Comparison of ENCODE assay signal across 9 cellular contexts in genomic region chr1:167121375-167122120, GRCh38. TPM values are rescaled to one million over a fixed set of nuclear protein-coding genes. Genes with fewer than 3 reads are reported as not detected.
A peak's percentile ranks its signal among the peaks of the same experiment; 100 is the strongest.
DNase-seq lines count a peak whose midpoint lies in the region; ATAC-seq and TF ChIP-seq lines count a peak whose summit lies in the region.
"Had no signal": no experiment of that assay in that cellular context is flagged by ENCODE, and none has a peak within 500 bp of the region (broad histone marks: within the 10 kb centered on the region; RNA-seq: fewer than 3 reads in every experiment).

No MANE protein-coding gene starts in this region.

- H3K4me1 ChIP-seq in lower lobe of right lung = peaks cover 12% of the 10 kb centered on the region

- POLR2A ChIA-PET in WTC11 (lab: Charles Lee) = interaction anchor here (0.8 to 1.5 kb wide), 2 partner anchors 41 to 99 kb away, joined by 4 to 7 read pairs; partner anchors contain the start of gene POU2F1

- DNase-seq in HT-29 (ENCODE audit: low spot score) = peak; percentile 84
- DNase-seq in WTC11 (ENCODE audit: low spot score) = peak; percentile 58
- peak in 9 of 10 donors; percentile 40 to 87 (median 69) for DNase-seq in dorsolateral prefrontal cortex
- DNase-seq in lower lobe of right lung = peak; percentile 75
- no peak for DNase-seq in stimulated activated naive B cell treated with anti-CD40 and anti-IgM and Interleukin-4, amounts not matched to agents 10 μg/mL and 1 μg/mL and 100 μg/mL, for 72 hours
- DNase-seq in SHP77 treated with DMSO at 0.1 percent for 48 hours (lab: John Stamatoyannopoulos, UW) = no peak

- no peaks in the 10 kb centered on the region for H3K27me3 ChIP-seq in dorsolateral prefrontal cortex
- peaks cover 4% of the 10 kb centered on the region for H3K27me3 ChIP-seq in lower lobe of right lung (ENCODE audit: low read depth)

- H3K9me3 ChIP-seq in lower lobe of right lung = no peaks in the 10 kb centered on the region

- CTCF ChIA-PET in WTC11 (lab: Charles Lee) = interaction anchor here (0.6 to 2.2 kb wide), 6 partner anchors 29 to 1529 kb away, joined by 3 to 15 read pairs (median 3); partner anchors contain the start of gene POU2F1

- peak overlapping the region; percentile 12 to 73 (median 57) for H3K4me3 ChIP-seq in dorsolateral prefrontal cortex
- H3K4me3 ChIP-seq in lower lobe of right lung = peak overlapping the region; percentile 51

- H3K27ac ChIP-seq in dorsolateral prefrontal cortex = peak overlapping the region in 53 of 59 donors; percentile 7 to 88 (median 63)
- H3K27ac ChIP-seq in lower lobe of right lung = no peak overlapping the region

- ATAC-seq in WTC11 (peak; percentile 80), lower lobe of right lung (peak; percentile 79 to 83), HG02623 (IDR thresholded peaks at IDR 0.05; ENCODE audit: unreplicated experiment) (no peak), GM21619 (IDR thresholded peaks at IDR 0.05; ENCODE audit: unreplicated experiment) (no peak)
- ATAC-seq in stimulated activated naive B cell treated with anti-CD40 and anti-IgM and Interleukin-4, amounts not matched to agents 10 μg/mL and 1 μg/mL and 100 μg/mL, for 72 hours (replicated peaks) = peak; percentile 57 to 59

- peaks cover 13% of the 10 kb centered on the region for H3K27me3 Mint-ChIP-seq in WTC11 (ENCODE audit: low read depth)
- H3K27me3 Mint-ChIP-seq in stimulated activated naive B cell treated with anti-CD40 and anti-IgM and Interleukin-4, amounts not matched to agents 10 μg/mL and 1 μg/mL and 100 μg/mL, for 72 hours = peaks cover 44 to 48% of the 10 kb centered on the region in 2 donors

- H3K9me3 Mint-ChIP-seq in WTC11 = no peaks in the 10 kb centered on the region
- no peaks in the 10 kb centered on the region for H3K9me3 Mint-ChIP-seq in stimulated activated naive B cell treated with anti-CD40 and anti-IgM and Interleukin-4, amounts not matched to agents 10 μg/mL and 1 μg/mL and 100 μg/mL, for 72 hours

- peaks cover 50% of the 10 kb centered on the region for H3K4me1 Mint-ChIP-seq in WTC11
- peaks cover 2 to 12% of the 10 kb centered on the region in 2 donors for H3K4me1 Mint-ChIP-seq in stimulated activated naive B cell treated with anti-CD40 and anti-IgM and Interleukin-4, amounts not matched to agents 10 μg/mL and 1 μg/mL and 100 μg/mL, for 72 hours

- no peaks in the 10 kb centered on the region for H3K36me3 ChIP-seq in lower lobe of right lung

- peak overlapping the region; percentile 51 for H3K27ac Mint-ChIP-seq in WTC11
- H3K27ac Mint-ChIP-seq in stimulated activated naive B cell treated with anti-CD40 and anti-IgM and Interleukin-4, amounts not matched to agents 10 μg/mL and 1 μg/mL and 100 μg/mL, for 72 hours = peak overlapping the region; percentile 4

- intact Hi-C loops in dorsolateral prefrontal cortex (cut with DNase I) = no loop called here
- intact Hi-C loops in lower lobe of right lung (cut with DNase I) = no loop called here

- TF ChIP-seq CTCF in WTC11 (IDR thresholded peaks at IDR 0.05) = no peak
- TF ChIP-seq CTCF in dorsolateral prefrontal cortex (IDR thresholded peaks at IDR 0.05 in 54 of 56, conservative IDR thresholded peaks at IDR 0.05 in 2 of 56; ENCODE audit: low read depth in 1 of 56, partially characterized antibody in 56 of 56) = no peak
- no peak for TF ChIP-seq CTCF in lower lobe of right lung (IDR thresholded peaks at IDR 0.05)

- peak overlapping the region; percentile 83 for H3K4me3 Mint-ChIP-seq in WTC11
- peak overlapping the region; percentile 84 to 86 for H3K4me3 Mint-ChIP-seq in stimulated activated naive B cell treated with anti-CD40 and anti-IgM and Interleukin-4, amounts not matched to agents 10 μg/mL and 1 μg/mL and 100 μg/mL, for 72 hours

- no peaks in the 10 kb centered on the region for H3K36me3 Mint-ChIP-seq in WTC11
- no peaks in the 10 kb centered on the region for H3K36me3 Mint-ChIP-seq in stimulated activated naive B cell treated with anti-CD40 and anti-IgM and Interleukin-4, amounts not matched to agents 10 μg/mL and 1 μg/mL and 100 μg/mL, for 72 hours

TF ChIP-seq in WTC11, 78 proteins besides CTCF, POLR2A, EP300 and RAD21 (continues in another document):
- no peak for TF ChIP-seq NFATC4 (CRISPR knock-in tag; IDR thresholded peaks at IDR 0.05)
- no peak for TF ChIP-seq FOXK1 (CRISPR knock-in tag; IDR thresholded peaks at IDR 0.05)
- no peak for TF ChIP-seq ZNF671 (CRISPR knock-in tag; IDR thresholded peaks at IDR 0.05)
- TF ChIP-seq PRDM15 (CRISPR knock-in tag; IDR thresholded peaks at IDR 0.05) = peak; percentile 28; the same call in 1 of the 2 replicates
- no peak for TF ChIP-seq GRHL2 (CRISPR knock-in tag; IDR thresholded peaks at IDR 0.05; ENCODE audit: insufficient replicate concordance, severe bottlenecking)
- TF ChIP-seq FOXP1 (CRISPR knock-in tag; IDR thresholded peaks at IDR 0.05; ENCODE audit: borderline replicate concordance) = no peak; the same call in 1 of the 2 replicates
- TF ChIP-seq E2F4 (CRISPR knock-in tag; IDR thresholded peaks at IDR 0.05; ENCODE audit: borderline replicate concordance, low read depth) = no peak
- TF ChIP-seq ESRRA (CRISPR knock-in tag; IDR thresholded peaks at IDR 0.05; ENCODE audit: borderline replicate concordance) = no peak
- no peak for TF ChIP-seq ATF2 (CRISPR knock-in tag; IDR thresholded peaks at IDR 0.05; ENCODE audit: borderline replicate concordance, low read depth)
- no peak for TF ChIP-seq USF2 (CRISPR knock-in tag; IDR thresholded peaks at IDR 0.05)
- peak; percentile 55; the same call in 1 of the 2 replicates for TF ChIP-seq CBFB (CRISPR knock-in tag; IDR thresholded peaks at IDR 0.05; ENCODE audit: low read depth)

RNA-seq across cellular contexts. Expression of gene STYXL2, which starts 27.7 kb away (rescaled TPM):
- not detected in 2 replicates for total RNA-seq in HT-29 (2014; rRNA removed; shearing (Covaris generic))
- total RNA-seq in WTC11 (2021) (0.14 to 0.59 TPM (median 0.57 TPM) in 3 replicates), dorsolateral prefrontal cortex (1 to 10 TPM in 30 of 120 experiments, under 1 TPM in 90; 0.14 to 2.6 (median 0.71) TPM), lower lobe of right lung (0.09 TPM)
- total RNA-seq: pulmonary artery endothelial cell had no signal

RNA-seq across cellular contexts. Expression of gene GPA33, which starts 31.4 kb away (rescaled TPM):
- 2.9 and 3.1 TPM in 2 replicates for total RNA-seq in HT-29 (2014; rRNA removed; shearing (Covaris generic))
- 0.25 to 0.63 TPM (median 0.27 TPM) in 3 replicates for total RNA-seq in WTC11 (2021)
- 1 to 10 TPM in 1 of 120 experiments, under 1 TPM in 54, not detected in 65; 0.13 to 1.1 (median 0.28) TPM for total RNA-seq in dorsolateral prefrontal cortex
- total RNA-seq in lower lobe of right lung = 3.6 TPM
- total RNA-seq: pulmonary artery endothelial cell had no signal

Comparison
In these comparisons a context has a peak if more than half of its experiments do, and no peak if none do; other contexts are left out.
1. DNase-seq: peak in HT-29 (single experiment), WTC11 (single experiment), dorsolateral prefrontal cortex (9 of 10) and lower lobe of right lung (single experiment); none in stimulated activated naive B cell treated with anti-CD40 and anti-IgM and Interleukin-4, amounts not matched to agents 10 μg/mL and 1 μg/mL and 100 μg/mL, for 72 hours (single experiment) and SHP77 treated with DMSO at 0.1 percent for 48 hours (single experiment).
2. ATAC-seq: peak in WTC11 (single experiment), lower lobe of right lung (2 of 2) and stimulated activated naive B cell treated with anti-CD40 and anti-IgM and Interleukin-4, amounts not matched to agents 10 μg/mL and 1 μg/mL and 100 μg/mL, for 72 hours (2 of 2); none in HG02623 (single experiment) and GM21619 (single experiment).